ENCODE assay signal across 25 cellular contexts in the genomic region with DNA sequence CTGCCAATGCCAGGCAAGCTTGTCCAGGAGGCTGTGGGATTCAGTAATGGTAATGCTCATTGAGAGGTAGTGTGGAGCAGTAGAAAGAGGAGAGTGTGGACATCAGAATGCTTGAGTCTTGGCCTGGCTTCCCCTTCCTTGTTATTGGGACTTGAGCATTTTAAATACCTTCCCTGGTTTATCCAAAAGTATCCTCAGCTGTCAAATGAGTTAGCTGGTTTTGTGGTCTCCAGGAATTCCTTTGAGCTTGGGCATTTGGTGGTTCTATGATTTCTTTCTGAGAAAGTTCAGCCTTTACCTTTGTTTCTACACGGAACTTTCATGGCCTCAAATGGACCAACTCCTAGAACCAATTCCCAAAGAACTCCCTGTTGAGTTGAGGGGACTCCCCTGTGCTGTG.
"Had no signal": no experiment of that assay in that cellular context is flagged by ENCODE, and none has a peak within 500 bp of the region (broad histone marks: within the 10 kb centered on the region; RNA-seq: fewer than 3 reads in every experiment).

No MANE protein-coding gene starts in this region.

- H3K4me2 ChIP-seq: hepatocyte had no signal

- H3K27ac ChIP-seq: hepatocyte, left ventricle myocardium inferior, pancreas, prostate gland, spleen, suprapubic skin, thoracic aorta, tibial artery, upper lobe of right lung had no signal

- H3K4me3 ChIP-seq: hepatocyte, left ventricle myocardium inferior, mucosa of descending colon, pancreas, prostate gland, spleen, suprapubic skin, thoracic aorta, tibial artery, upper lobe of right lung had no signal

- H3K9me3 ChIP-seq: left ventricle myocardium inferior, mucosa of descending colon, pancreas, prostate gland, spleen, suprapubic skin, thoracic aorta, tibial artery, upper lobe of right lung had no signal

- H3K36me3 ChIP-seq: left ventricle myocardium inferior, pancreas, prostate gland, spleen, suprapubic skin, thoracic aorta, tibial artery, upper lobe of right lung had no signal

- ATAC-seq: mucosa of descending colon; naive thymus-derived CD4-positive, alpha-beta T cell; natural killer cell treated with Interleukin-12 subunit alpha and Interleukin-12 subunit beta and Interleukin-15 and Interleukin-18, amount 100 ng/mL, for 72 hours; pancreas; right cardiac atrium; sciatic nerve; stimulated activated effector memory CD8-positive, alpha-beta T cell treated with anti-CD3 and anti-CD28 coated beads, Interleukin-12 subunit alpha, Interleukin-12 subunit beta, amount 100 ng/mL, for 72 hours; upper lobe of right lung had no signal

- H3K4me1 ChIP-seq: prostate gland, upper lobe of right lung had no signal

- H3K27me3 ChIP-seq: hepatocyte, pancreas, spleen, suprapubic skin, tibial artery, upper lobe of right lung had no signal

- DNase-seq: islet precursor cell; left ventricle myocardium inferior; midbrain; mucosa of descending colon; naive thymus-derived CD4-positive, alpha-beta T cell; nucleus accumbens; pancreas; posterior cingulate gyrus; retina; right cardiac atrium; small intestine; spleen; stimulated activated CD4-positive, alpha-beta T cell treated with anti-CD3 and anti-CD28 coated beads, Interleukin-4, amount 100 ng/mL, for 24 hours; stimulated activated naive CD4-positive, alpha-beta T cell; tibial artery; trophoblast cell; upper lobe of right lung had no signal

- H2AFZ ChIP-seq: hepatocyte had no signal

- FAIRE-seq: pancreas, small intestine, urothelium cell line had no signal

- H3K79me2 ChIP-seq: hepatocyte had no signal
